35 cellular contexts compared by ENCODE assay signal in genomic region chr4:46850026-46850425, GRCh38. TPM values are rescaled to one million over a fixed set of nuclear protein-coding genes. Genes with fewer than 3 reads are reported as not detected.
"Had no signal": no experiment of that assay in that cellular context is flagged by ENCODE, and none has a peak within 500 bp of the region (broad histone marks: within the 10 kb centered on the region; RNA-seq: fewer than 3 reads in every experiment).

No MANE protein-coding gene starts in this region.

- H3K4me1 Mint-ChIP-seq: activated CD4-positive, alpha-beta memory T cell treated with anti-CD3 and anti-CD28 coated beads, Interleukin-2, amount 10 ng/mL, durations not matched to agents 7 days and 5 days; activated CD8-positive, alpha-beta memory T cell treated with anti-CD3 and anti-CD28 coated beads, Interleukin-2, amount 10 ng/mL, durations not matched to agents 7 days and 5 days; activated naive CD8-positive, alpha-beta T cell treated with anti-CD3 and anti-CD28 coated beads for 36 hours had no signal

- H3K27ac Mint-ChIP-seq: activated CD4-positive, alpha-beta memory T cell treated with anti-CD3 and anti-CD28 coated beads, Interleukin-2, amount 10 ng/mL, durations not matched to agents 7 days and 5 days; activated CD8-positive, alpha-beta memory T cell treated with anti-CD3 and anti-CD28 coated beads, Interleukin-2, amount 10 ng/mL, durations not matched to agents 7 days and 5 days; activated naive CD8-positive, alpha-beta T cell treated with anti-CD3 and anti-CD28 coated beads for 36 hours had no signal

- H3K36me3 Mint-ChIP-seq: activated CD8-positive, alpha-beta memory T cell treated with anti-CD3 and anti-CD28 coated beads, Interleukin-2, amount 10 ng/mL, durations not matched to agents 7 days and 5 days; activated naive CD8-positive, alpha-beta T cell treated with anti-CD3 and anti-CD28 coated beads for 36 hours had no signal

- H3K27ac ChIP-seq: brain microvascular endothelial cell, Peyer's patch, RWPE1 had no signal

- ATAC-seq: activated CD4-positive, CD25-positive, alpha-beta regulatory T cell treated with anti-CD3 and anti-CD28 coated beads, Interleukin-2, amount 50 U/mL, for 24 hours; activated CD8-positive, alpha-beta memory T cell treated with anti-CD3 and anti-CD28 coated beads, Interleukin-2, amount 10 ng/mL, durations not matched to agents 7 days and 5 days; Right ventricle myocardium inferior had no signal

- H3K4me3 ChIP-seq: Peyer's patch had no signal

- H3K4me3 Mint-ChIP-seq: activated CD4-positive, alpha-beta memory T cell treated with anti-CD3 and anti-CD28 coated beads, Interleukin-2, amount 10 ng/mL, durations not matched to agents 7 days and 5 days; activated CD8-positive, alpha-beta memory T cell treated with anti-CD3 and anti-CD28 coated beads, Interleukin-2, amount 10 ng/mL, durations not matched to agents 7 days and 5 days; activated naive CD8-positive, alpha-beta T cell treated with anti-CD3 and anti-CD28 coated beads for 36 hours had no signal

- H3K9me3 ChIP-seq: Peyer's patch had no signal

- H3K36me3 ChIP-seq: brain microvascular endothelial cell, Peyer's patch had no signal

- H3K9me3 Mint-ChIP-seq: activated CD4-positive, alpha-beta memory T cell treated with anti-CD3 and anti-CD28 coated beads, Interleukin-2, amount 10 ng/mL, durations not matched to agents 7 days and 5 days; activated naive CD8-positive, alpha-beta T cell treated with anti-CD3 and anti-CD28 coated beads for 36 hours had no signal

- H3K4me1 ChIP-seq: Peyer's patch had no signal

- H3K27me3 ChIP-seq: brain microvascular endothelial cell, Peyer's patch had no signal

- DNase-seq: activated CD4-positive, alpha-beta memory T cell treated with anti-CD3 and anti-CD28 coated beads, Interleukin-2, amount 10 ng/mL, durations not matched to agents 7 days and 5 days; activated CD4-positive, alpha-beta T cell treated with anti-CD3 and anti-CD28 coated beads for 4 hours; activated CD4-positive, alpha-beta T cell treated with anti-CD3 and anti-CD28 coated beads, Interleukin-2, amount 50 U/mL, for 1 hour; activated CD8-positive, alpha-beta memory T cell treated with anti-CD3 and anti-CD28 coated beads for 24 hours; activated CD8-positive, alpha-beta memory T cell treated with anti-CD3 and anti-CD28 coated beads, Interleukin-2, amount 10 ng/mL, durations not matched to agents 7 days and 5 days; activated CD8-positive, alpha-beta memory T cell treated with anti-CD3 and anti-CD28 coated beads, Interleukin-2, amount 50 U/mL, for 48 hours; activated effector memory CD4-positive, alpha-beta T cell treated with Interleukin-2 at 50 U/mL for 16 hours; activated naive CD4-positive, alpha-beta T cell treated with anti-CD3 and anti-CD28 coated beads, Interleukin-2, amount 50 U/mL, for 16 hours; activated naive CD8-positive, alpha-beta T cell treated with anti-CD3 and anti-CD28 coated beads for 36 hours; activated T-cell treated with anti-CD3 and anti-CD28 coated beads, Interleukin-2, amount 50 U/mL, for 48 hours; amniotic stem cell; aorta; brain microvascular endothelial cell; central memory CD4-positive, alpha-beta T cell; KG1; MM.1S; MV-4-11; NCI-H1092; NCI-H1436 treated with DMSO at 0.1 percent for 48 hours; NCI-H1694 treated with DMSO at 0.1 percent for 48 hours; NCI-H2029; NCI-H345; NCI-H524 treated with DMSO at 0.1 percent for 48 hours; Peyer's patch; SIG-M5; SW 1271; T-helper 1 cell; T-helper 2 cell; T1000 had no signal

RNA-seq across cellular contexts. Expression of gene COX7B2, which starts 59.0 kb away (rescaled TPM):
- total RNA-seq: activated CD4-positive, alpha-beta memory T cell treated with anti-CD3 and anti-CD28 coated beads, Interleukin-2, amount 10 ng/mL, durations not matched to agents 7 days and 5 days; activated CD8-positive, alpha-beta memory T cell treated with anti-CD3 and anti-CD28 coated beads, Interleukin-2, amount 10 ng/mL, durations not matched to agents 7 days and 5 days; activated naive CD8-positive, alpha-beta T cell treated with anti-CD3 and anti-CD28 coated beads for 36 hours; aorta; cerebellum; LHCN-M2; NCI-H460; Peyer's patch; Right ventricle myocardium inferior had no signal
- polyA plus RNA-seq: aorta had no signal
